17 cellular contexts compared by ENCODE assay signal in the genomic region with DNA sequence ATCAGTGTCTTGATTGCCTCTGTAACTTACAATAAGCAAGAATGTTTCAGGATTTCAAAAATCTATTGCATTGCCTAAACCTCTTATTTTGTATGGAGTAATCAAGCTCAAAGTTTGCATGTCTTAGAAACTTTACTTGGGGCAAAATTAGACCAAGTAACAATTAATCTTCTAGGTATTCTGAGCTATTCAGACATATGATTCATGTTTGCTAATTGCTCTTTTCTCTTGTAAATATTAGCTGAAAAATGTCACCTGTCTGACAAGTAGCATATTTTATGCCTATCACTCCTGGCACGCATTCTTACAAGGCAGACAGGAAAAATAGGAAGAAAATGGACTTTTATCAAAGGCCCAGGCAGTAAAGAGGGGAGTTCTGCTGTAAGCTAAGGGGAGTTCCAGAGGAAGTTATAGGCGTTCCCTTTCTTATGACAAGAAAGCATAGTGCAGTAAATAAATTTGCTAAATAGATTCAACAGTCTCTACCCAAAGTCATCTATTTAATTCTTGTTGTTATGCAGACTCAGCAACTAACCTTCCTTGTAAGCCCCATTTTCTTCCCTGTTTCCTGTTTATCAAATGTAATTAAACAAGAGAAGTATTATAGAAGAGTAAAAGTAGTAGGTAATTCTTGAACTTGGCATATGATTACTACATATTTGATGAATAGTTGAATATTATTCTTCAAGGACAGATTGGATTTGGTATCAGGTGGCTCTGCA. TPM values are rescaled to one million over a fixed set of nuclear protein-coding genes. Genes with fewer than 3 reads are reported as not detected.
A peak's percentile ranks its signal among the peaks of the same experiment; 100 is the strongest.
DNase-seq lines count a peak whose midpoint lies in the region; ATAC-seq and TF ChIP-seq lines count a peak whose summit lies in the region.
"Had no signal": no experiment of that assay in that cellular context is flagged by ENCODE, and none has a peak within 500 bp of the region (broad histone marks: within the 10 kb centered on the region; RNA-seq: fewer than 3 reads in every experiment).

No MANE protein-coding gene starts in this region.

- H3K9ac ChIP-seq in Karpas-422 (ENCODE audit: low read length) = no peak overlapping the region; the same call in 1 of the 2 replicates

- no peaks in the 10 kb centered on the region for H3K9me3 Mint-ChIP-seq in activated CD4-positive, alpha-beta T cell treated with anti-CD3 and anti-CD28 coated beads, Interleukin-2, amount 10 ng/mL, durations not matched to agents 7 days and 5 days

- H3K4me3 Mint-ChIP-seq in activated CD4-positive, alpha-beta T cell treated with anti-CD3 and anti-CD28 coated beads, Interleukin-2, amount 10 ng/mL, durations not matched to agents 7 days and 5 days = no peak overlapping the region

- no peak for TF ChIP-seq POLR2A in spleen (IDR thresholded peaks at IDR 0.05)

- H3K4me3 ChIP-seq in Karpas-422 (ENCODE audit: low read length) (no peak overlapping the region), spleen (no peak overlapping the region)
- H3K4me3 ChIP-seq: body of pancreas, upper lobe of left lung had no signal

- H3K9me3 ChIP-seq in Karpas-422 (ENCODE audit: low read length) (no peaks in the 10 kb centered on the region), spleen (no peaks in the 10 kb centered on the region)
- H3K9me3 ChIP-seq: body of pancreas, neutrophil, upper lobe of left lung had no signal

- H3K27me3 Mint-ChIP-seq in activated CD4-positive, alpha-beta T cell treated with anti-CD3 and anti-CD28 coated beads, Interleukin-2, amount 10 ng/mL, durations not matched to agents 7 days and 5 days = no peaks in the 10 kb centered on the region

- CTCF ChIA-PET in activated CD4-positive, alpha-beta T cell treated with anti-CD3 and anti-CD28 coated beads, Interleukin-2, amount 10 ng/mL, durations not matched to agents 7 days and 5 days (lab: Charles Lee) = interaction anchor here (0.6 to 1.7 kb wide), 5 partner anchors 10 to 445 kb away, joined by 3 to 5 read pairs (median 3); no protein-coding TSS in a partner anchor

- H3K4me2 ChIP-seq in Karpas-422 (ENCODE audit: low read depth, low read length, poor library complexity, severe bottlenecking) = peak overlapping the region; percentile 65

- no peak for TF ChIP-seq CTCF in spleen (IDR thresholded peaks at IDR 0.05 in 8 of 11, conservative IDR thresholded peaks at IDR 0.05 in 3 of 11)

- WGBS in spleen, 5 donors = 8 to 21% (median 11%) methylated on average over 2 of the region's 2 CpGs

- H3K9me2 ChIP-seq in Karpas-422 (replicated peaks; ENCODE audit: insufficient read depth, low read length) = no peaks in the 10 kb centered on the region

- no peak overlapping the region for H2AFZ ChIP-seq in Karpas-422 (ENCODE audit: low read length)

- 0 out of 2 replicates have a peak, but pooled peaks cover 4% of the 10 kb centered on the region for H4K20me1 ChIP-seq in Karpas-422 (ENCODE audit: insufficient read depth, low read depth, low read length)

- peak overlapping the region; percentile 74 for H3K27ac ChIP-seq in Karpas-422 (ENCODE audit: low read length)
- peak overlapping the region in 7 of 8 donors; percentile 11 to 60 (median 36) for H3K27ac ChIP-seq in spleen
- H3K27ac ChIP-seq: body of pancreas, foreskin keratinocyte, neutrophil, upper lobe of left lung had no signal

- no peak for ATAC-seq in HG02678 (IDR thresholded peaks at IDR 0.05; ENCODE audit: unreplicated experiment)
- ATAC-seq: body of pancreas, foreskin keratinocyte, right cardiac atrium had no signal

- H3K27ac Mint-ChIP-seq in activated CD4-positive, alpha-beta T cell treated with anti-CD3 and anti-CD28 coated beads, Interleukin-2, amount 10 ng/mL, durations not matched to agents 7 days and 5 days = peak overlapping the region; percentile 10

- intact Hi-C loops in spleen (cut with DNase I; ENCODE audit: low total_unique reads) = no loop called here

- DNase-seq in activated CD4-positive, alpha-beta T cell treated with anti-CD3 and anti-CD28 coated beads, Interleukin-2, amount 10 ng/mL, durations not matched to agents 7 days and 5 days = no peak
- no peak for DNase-seq in activated CD4-positive, alpha-beta T cell treated with anti-CD3 and anti-CD28 coated beads, Interleukin-2, amount 50 U/mL, for 1 hour
- DNase-seq in Karpas-422 (no peak), spleen (no peak), NCI-H187 (lab: John Stamatoyannopoulos, UW) (no peak), cerebellum (ENCODE audit: low spot score) (no peak)
- DNase-seq in central memory CD4-positive, alpha-beta T cell = peak; percentile 24
- DNase-seq: activated gamma-delta T cell treated with Interleukin-2 at 50 U/mL for 16 hours; body of pancreas; effector CD4-positive, alpha-beta T cell; foreskin keratinocyte; NCI-H187 treated with DMSO at 0.1 percent for 48 hours; right cardiac atrium; RPMI8226; upper lobe of left lung had no signal

- peaks cover 61% of the 10 kb centered on the region for H3K4me1 ChIP-seq in Karpas-422 (ENCODE audit: low read length)
- peaks cover 15 to 59% (median 43%) of the 10 kb centered on the region in 6 donors for H3K4me1 ChIP-seq in spleen
- H3K4me1 ChIP-seq: body of pancreas had no signal

- peaks cover 77% of the 10 kb centered on the region for H3K79me2 ChIP-seq in Karpas-422 (ENCODE audit: low read length)

- H3K27me3 ChIP-seq in Karpas-422 (ENCODE audit: low read length) (no peaks in the 10 kb centered on the region), spleen (replicated peaks in 1 of 7) (no peaks in the 10 kb centered on the region)
- H3K27me3 ChIP-seq: body of pancreas, foreskin keratinocyte, neutrophil, upper lobe of left lung had no signal

- H3K36me3 ChIP-seq in Karpas-422 (ENCODE audit: insufficient read depth, low read length) = no peaks in the 10 kb centered on the region
- peaks cover 0 to 18% (median 0%) of the 10 kb centered on the region in 6 donors for H3K36me3 ChIP-seq in spleen
- H3K36me3 ChIP-seq: neutrophil had no signal

- POLR2A ChIA-PET in activated CD4-positive, alpha-beta T cell treated with anti-CD3 and anti-CD28 coated beads, Interleukin-2, amount 10 ng/mL, durations not matched to agents 7 days and 5 days (lab: Charles Lee) = no interaction called here

- H3K36me3 Mint-ChIP-seq in activated CD4-positive, alpha-beta T cell treated with anti-CD3 and anti-CD28 coated beads, Interleukin-2, amount 10 ng/mL, durations not matched to agents 7 days and 5 days (ENCODE audit: low read depth) = peaks cover 17% of the 10 kb centered on the region

- peaks cover 23% of the 10 kb centered on the region for H3K4me1 Mint-ChIP-seq in activated CD4-positive, alpha-beta T cell treated with anti-CD3 and anti-CD28 coated beads, Interleukin-2, amount 10 ng/mL, durations not matched to agents 7 days and 5 days

RNA-seq across cellular contexts. Expression of a gene that starts 21.1 kb away (rescaled TPM):
- total RNA-seq in activated CD4-positive, alpha-beta T cell treated with anti-CD3 and anti-CD28 coated beads, Interleukin-2, amount 10 ng/mL, durations not matched to agents 7 days and 5 days = 1 to 10 TPM; 2.2 TPM
- not detected in 2 replicates for total RNA-seq in Karpas-422 (2014; rRNA removed; shearing (Covaris generic); ENCODE audit: low replicate concordance)
- total RNA-seq in spleen (10 to 100 TPM; 12.0 to 29.3 (median 21.4) TPM), cerebellum (0.09 TPM)
- 1 to 10 TPM; 2.0 to 3.0 (median 2.6) TPM for polyA plus RNA-seq in spleen
